ENCODE assay signal across 26 cellular contexts in genomic region chr15:61172325-61172724, GRCh38.
"Had no signal": no experiment of that assay in that cellular context is flagged by ENCODE, and none has a peak within 500 bp of the region (broad histone marks: within the 10 kb centered on the region; RNA-seq: fewer than 3 reads in every experiment).

No MANE protein-coding gene starts in this region.

- H3K27ac Mint-ChIP-seq: natural killer cell, progenitor cell of endocrine pancreas had no signal

- H3K36me3 Mint-ChIP-seq: natural killer cell had no signal

- DNase-seq: dorsolateral prefrontal cortex; effector CD4-positive, alpha-beta T cell; foreskin keratinocyte; heart left ventricle; kidney; left lung; lower lobe of right lung; natural killer cell; stimulated activated CD4-positive, alpha-beta T cell treated with anti-CD3 and anti-CD28 coated beads, Interleukin-12 subunit alpha, Interleukin-12 subunit beta, amount 100 ng/mL, for 4 hours; stimulated activated CD4-positive, alpha-beta T cell treated with anti-CD3 and anti-CD28 coated beads, Interleukin-1b, Interleukin-23, amount 100 ng/mL, for 48 hours; stimulated activated CD4-positive, alpha-beta T cell treated with anti-CD3 and anti-CD28 coated beads, Interleukin-4, amount 100 ng/mL, for 1 hour; stimulated activated CD8-positive, alpha-beta memory T cell treated with anti-CD3 and anti-CD28 coated beads, Interleukin-4, amount 100 ng/mL, for 48 hours; stimulated activated naive CD4-positive, alpha-beta T cell; stomach; thyroid gland; trophoblast cell had no signal

- H3K4me2 ChIP-seq: hepatocyte, smooth muscle cell had no signal

- H3K79me2 ChIP-seq: hepatocyte, parathyroid adenoma had no signal

- H3K4me3 ChIP-seq: dorsolateral prefrontal cortex, esophagus muscularis mucosa, gastroesophageal sphincter, heart left ventricle, hepatocyte, left lung, lower lobe of right lung, smooth muscle cell, stomach, thyroid gland, vagina had no signal

- H3K9me3 Mint-ChIP-seq: natural killer cell, neural crest cell had no signal

- H3K4me3 Mint-ChIP-seq: natural killer cell, neural crest cell had no signal

- ATAC-seq: foreskin keratinocyte, gastroesophageal sphincter, heart left ventricle, left lung, lower lobe of right lung, natural killer cell, sciatic nerve had no signal

- H3K9me3 ChIP-seq: esophagus muscularis mucosa, gastroesophageal sphincter, lower lobe of right lung, neutrophil, stomach, thyroid gland, vagina had no signal

- H3K27me3 Mint-ChIP-seq: progenitor cell of endocrine pancreas had no signal

- H3K27me3 ChIP-seq: dorsolateral prefrontal cortex, esophagus muscularis mucosa, foreskin keratinocyte, gastroesophageal sphincter, heart left ventricle, hepatocyte, left lung, stomach, thyroid gland, vagina had no signal

- H3K9ac ChIP-seq: parathyroid adenoma had no signal

- H3K4me1 ChIP-seq: foreskin keratinocyte, left lung, lower lobe of right lung, parathyroid adenoma, stomach, thyroid gland had no signal

- H3K27ac ChIP-seq: dorsolateral prefrontal cortex, esophagus muscularis mucosa, foreskin keratinocyte, gastroesophageal sphincter, heart left ventricle, hepatocyte, left lung, lower lobe of right lung, neutrophil, parathyroid adenoma, stomach, thyroid gland, vagina had no signal

- H2AFZ ChIP-seq: hepatocyte, parathyroid adenoma had no signal

- H3K36me3 ChIP-seq: esophagus muscularis mucosa, gastroesophageal sphincter, heart left ventricle, left lung, lower lobe of right lung, neutrophil, stomach, thyroid gland, vagina had no signal
